In the genomic region with DNA sequence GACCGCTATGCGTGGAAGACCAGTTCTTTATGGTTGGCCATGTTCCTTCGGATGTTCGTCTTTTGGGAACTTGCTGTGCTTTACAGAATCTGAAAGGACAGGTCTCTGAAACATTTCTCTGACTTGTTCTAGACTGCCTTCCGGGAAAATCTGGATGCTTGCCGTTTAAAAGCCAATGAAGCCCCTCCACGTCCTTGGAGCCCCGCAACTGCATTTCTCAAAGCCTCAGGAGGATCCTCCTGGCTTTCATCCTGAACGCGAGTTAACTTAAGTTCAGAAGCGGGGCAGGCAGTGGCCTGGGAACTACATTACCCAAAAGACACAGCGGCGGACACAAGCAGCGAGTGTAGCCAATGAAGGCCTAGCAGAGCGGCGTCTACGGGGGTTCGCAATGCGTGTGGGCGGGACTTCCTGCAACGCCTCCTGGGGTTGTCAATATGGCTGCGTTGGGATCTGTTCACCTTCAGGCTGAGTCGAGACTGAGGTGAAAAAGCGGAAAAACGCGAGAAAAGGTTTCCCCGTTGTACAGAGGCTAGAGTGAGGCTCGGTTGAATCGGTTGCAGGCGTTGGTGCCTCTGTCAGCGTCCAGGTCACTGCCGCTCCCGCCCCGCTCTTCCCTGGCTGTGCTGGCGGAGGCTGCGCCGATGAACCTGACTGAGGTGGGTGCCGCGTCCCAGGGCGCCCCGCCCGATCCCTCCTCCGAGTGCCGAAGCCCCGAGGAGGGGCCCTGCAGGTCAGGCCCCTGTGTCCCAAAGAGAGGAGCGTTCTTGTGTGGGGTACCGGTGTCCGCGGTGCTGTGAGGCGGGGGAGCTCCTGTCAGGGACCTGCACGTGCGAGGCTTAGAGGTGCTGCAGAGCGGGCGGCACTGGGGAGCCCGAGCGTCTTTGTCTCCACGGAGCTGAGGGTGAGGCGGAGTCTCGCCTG, we compare ENCODE assay signal across 8 cellular contexts. TPM values are rescaled to one million over a fixed set of nuclear protein-coding genes. Genes with fewer than 3 reads are reported as not detected.
DNase-seq lines count a peak whose midpoint lies in the region; FAIRE-seq and TF ChIP-seq lines count a peak whose summit lies in the region.

Gene ZNF17 (plus strand): TSS at position 414 of the 924 bp plus-strand sequence. CDS start 2,455 bp downstream, outside the sequence.

- H3K14ac ChIP-seq in neuronal stem cell (ENCODE audit: low read length): no peak within 1 kb of the TSS

- H2BK12ac ChIP-seq in neuronal stem cell (ENCODE audit: low read length): no peak within 1 kb of the TSS

- H3K9me3 ChIP-seq in SJSA1 (replicated peaks): no peaks in the 10 kb centered on the region
- no peaks in the 10 kb centered on the region for H3K9me3 ChIP-seq in neuronal stem cell (replicated peaks in 1 of 2; ENCODE audit: control insufficient read depth in 2 of 2, insufficient read depth in 1 of 2, low read depth in 1 of 2, low read length in 2 of 2)
- peaks cover 0 to 6% (median 3%) of the 10 kb centered on the region in 5 donors for H3K9me3 ChIP-seq in subcutaneous abdominal adipose tissue (ENCODE audit: control insufficient read depth in 5 of 5, low read length in 5 of 5)

- H2AFZ ChIP-seq in neuronal stem cell (ENCODE audit: low read length): peak within 1 kb of the TSS; percentile 90

- no peak within 1 kb of the TSS for H4K91ac ChIP-seq in neuronal stem cell (ENCODE audit: low read depth, low read length, poor library complexity)

- H3K79me1 ChIP-seq in neuronal stem cell (ENCODE audit: low read depth, low read length): peaks cover 4% of the 10 kb centered on the region

- H2AK5ac ChIP-seq in neuronal stem cell (ENCODE audit: low read depth, low read length): no peak within 1 kb of the TSS

- H2BK120ac ChIP-seq in neuronal stem cell (ENCODE audit: low read depth, low read length): no peak within 1 kb of the TSS

- peaks cover 20% of the 10 kb centered on the region for H3K36me3 ChIP-seq in SJSA1
- peaks cover 0 to 19% of the 10 kb centered on the region in 2 donors for H3K36me3 ChIP-seq in neuronal stem cell (replicated peaks in 1 of 2; ENCODE audit: control insufficient read depth in 2 of 2, insufficient read depth in 2 of 2, low read length in 2 of 2)
- H3K36me3 ChIP-seq in subcutaneous abdominal adipose tissue (ENCODE audit: control insufficient read depth in 5 of 5, insufficient read depth in 5 of 5, low read length in 5 of 5): peaks cover 4 to 20% (median 20%) of the 10 kb centered on the region in 5 donors

- CTCF ChIA-PET in HEK293T (lab: Yijun Ruan, JAX): no interaction called here

- no peak within 1 kb of the TSS for H2BK5ac ChIP-seq in neuronal stem cell (ENCODE audit: low read length)

- FAIRE-seq in frontal cortex (lab: Jason Lieb, UNC): peak; percentile 15

- DNase-seq in GM03348 (ENCODE audit: low spot score): peak; percentile 96
- peak; percentile 91 for DNase-seq in HEK293T (ENCODE audit: extremely low spot score)
- DNase-seq in MV-4-11 (lab: John Stamatoyannopoulos, UW): peak; percentile 96
- peak; percentile 76 to 91 for DNase-seq in SJSA1 (ENCODE audit: low read depth in 1 of 2, low spot score in 2 of 2)
- DNase-seq in activated naive CD4-positive, alpha-beta T cell (lab: John Stamatoyannopoulos, UW): peak; percentile 63 to 86 (median 82)
- peak; percentile 85 to 93 for DNase-seq in frontal cortex (ENCODE audit: low spot score in 2 of 2)
- peak; percentile 90 for DNase-seq in neuronal stem cell (ENCODE audit: low spot score)

- H2BK15ac ChIP-seq in neuronal stem cell (ENCODE audit: low read length): no peak within 1 kb of the TSS

- H3K4me2 ChIP-seq in neuronal stem cell (ENCODE audit: insufficient read depth, low read length, poor library complexity, severe bottlenecking): peak within 1 kb of the TSS; percentile 96

- POLR2A ChIA-PET in HEK293T (lab: Yijun Ruan, JAX): interaction anchor here (1.0 kb wide), 2 partner anchors 24 to 60 kb away, joined by 3 to 4 read pairs; partner anchors contain the start of genes ZNF304 and ZNF749

- H3K27ac ChIP-seq in SJSA1 (no peak within 1 kb of the TSS), neuronal stem cell (replicated peaks; ENCODE audit: low read length) (no peak within 1 kb of the TSS), subcutaneous abdominal adipose tissue (ENCODE audit: low read depth, low read length) (peak within 1 kb of the TSS; percentile 54)

- H3K4ac ChIP-seq in neuronal stem cell (ENCODE audit: low read length): no peak within 1 kb of the TSS

- no peak within 1 kb of the TSS for H4K8ac ChIP-seq in neuronal stem cell (ENCODE audit: low read depth, low read length)

- H3K9ac ChIP-seq in neuronal stem cell (ENCODE audit: low read depth, low read length, poor library complexity) (peak within 1 kb of the TSS; percentile 96), subcutaneous abdominal adipose tissue (ENCODE audit: low read length in 5 of 5) (peak within 1 kb of the TSS; percentile 28 to 96 (median 92))

- H3K4me1 ChIP-seq in SJSA1 (replicated peaks) (peaks cover 10% of the 10 kb centered on the region), neuronal stem cell (ENCODE audit: control insufficient read depth in 2 of 2, insufficient read depth in 1 of 2, low read depth in 1 of 2, low read length in 2 of 2) (peaks cover 5 to 7% of the 10 kb centered on the region in 2 donors), subcutaneous abdominal adipose tissue (ENCODE audit: control insufficient read depth in 5 of 5, insufficient read depth in 5 of 5, low read length in 5 of 5) (peaks cover 7 to 21% (median 18%) of the 10 kb centered on the region in 5 donors)

- no peak within 1 kb of the TSS for H3K23ac ChIP-seq in neuronal stem cell (ENCODE audit: low read depth, low read length, poor library complexity)

- peak within 1 kb of the TSS; percentile 44 for H3K18ac ChIP-seq in neuronal stem cell (ENCODE audit: low read length)

- H3K27me3 ChIP-seq in SJSA1 (replicated peaks) (no peaks in the 10 kb centered on the region), neuronal stem cell (ENCODE audit: control insufficient read depth in 3 of 3, insufficient read depth in 3 of 3, low read depth in 1 of 3, low read length in 3 of 3) (no peaks in the 10 kb centered on the region), subcutaneous abdominal adipose tissue (ENCODE audit: control insufficient read depth in 5 of 5, insufficient read depth in 4 of 5, low read length in 5 of 5) (no peaks in the 10 kb centered on the region)

- no CpG with 5 or more reads among the region's 59 CpGs for WGBS in neuronal stem cell (ENCODE audit: extremely low coverage in 2 of 2, insufficient read length in 2 of 2, insufficient replicate concordance in 1 of 2), 2 donors

- H3K4me3 ChIP-seq in SJSA1 (peak within 1 kb of the TSS; percentile 75), neuronal stem cell (ENCODE audit: low read length in 2 of 2) (peak within 1 kb of the TSS; percentile 83 to 92), subcutaneous abdominal adipose tissue (ENCODE audit: low read depth in 1 of 5, low read length in 5 of 5) (peak within 1 kb of the TSS; percentile 86 to 100 (median 97))

TF ChIP-seq in HEK293T, 16 proteins besides CTCF, POLR2A, EP300 and RAD21:
- TF ChIP-seq SP1 (IDR thresholded peaks at IDR 0.05) (no peak), L3MBTL2 (conservative IDR thresholded peaks at IDR 0.05) (peak; percentile 41; the same call in 1 of the 2 replicates)
- TF ChIP-seq, protein P1, sequence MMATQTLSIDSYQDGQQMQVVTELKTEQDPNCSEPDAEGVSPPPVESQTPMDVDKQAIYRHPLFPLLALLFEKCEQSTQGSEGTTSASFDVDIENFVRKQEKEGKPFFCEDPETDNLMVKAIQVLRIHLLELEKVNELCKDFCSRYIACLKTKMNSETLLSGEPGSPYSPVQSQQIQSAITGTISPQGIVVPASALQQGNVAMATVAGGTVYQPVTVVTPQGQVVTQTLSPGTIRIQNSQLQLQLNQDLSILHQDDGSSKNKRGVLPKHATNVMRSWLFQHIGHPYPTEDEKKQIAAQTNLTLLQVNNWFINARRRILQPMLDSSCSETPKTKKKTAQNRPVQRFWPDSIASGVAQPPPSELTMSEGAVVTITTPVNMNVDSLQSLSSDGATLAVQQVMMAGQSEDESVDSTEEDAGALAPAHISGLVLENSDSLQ (IDR thresholded peaks at IDR 0.05): peak; percentile 97

RNA-seq across cellular contexts. Expression of gene ZNF17, which starts in this region (rescaled TPM):
- 7.4 and 10.4 TPM in 2 replicates for total RNA-seq in SJSA1 (2014; rRNA removed; shearing (Covaris generic))
- total RNA-seq in frontal cortex: 27.7 TPM
- polyA plus RNA-seq in neuronal stem cell (2013, experiment 1 of 2): 3.9 TPM
- polyA plus RNA-seq in neuronal stem cell (2013, experiment 2 of 2): 3.3 TPM
